ENCODE assay signal across 20 cellular contexts in genomic region chr5:130017173-130017572, GRCh38.
"Had no signal": no experiment of that assay in that cellular context is flagged by ENCODE, and none has a peak within 500 bp of the region (broad histone marks: within the 10 kb centered on the region; RNA-seq: fewer than 3 reads in every experiment).

No MANE protein-coding gene starts in this region.

- H3K9me3 ChIP-seq: ovary, vagina had no signal

- H3K36me3 ChIP-seq: gastroesophageal sphincter, ovary, vagina, WERI-Rb-1 had no signal

- H3K27ac ChIP-seq: gastroesophageal sphincter, ovary, skin epidermis, vagina, WERI-Rb-1 had no signal

- DNase-seq: activated CD4-positive, alpha-beta memory T cell treated with anti-CD3 and anti-CD28 coated beads, Interleukin-2, amount 10 ng/mL, durations not matched to agents 7 days and 5 days; activated CD4-positive, alpha-beta T cell treated with anti-CD3 and anti-CD28 coated beads for 1 hour; activated CD4-positive, alpha-beta T cell treated with anti-CD3 and anti-CD28 coated beads, Interleukin-2, amount 10 ng/mL, durations not matched to agents 7 days and 5 days; activated naive CD4-positive, alpha-beta T cell; activated T-cell treated with anti-CD3 and anti-CD28 coated beads, Interleukin-2, amount 50 U/mL, for 72 hours; effector CD8-positive, alpha-beta T cell; hippocampal formation; immature natural killer cell; natural killer cell; ovary; stimulated activated CD4-positive, alpha-beta T cell treated with anti-CD3 and anti-CD28 coated beads, Interleukin-12 subunit alpha, Interleukin-12 subunit beta, amount 100 ng/mL, for 4 hours; stimulated activated CD4-positive, alpha-beta T cell treated with anti-CD3 and anti-CD28 coated beads, Interleukin-4, amount 100 ng/mL, for 24 hours; T-helper 9 cell; WERI-Rb-1 had no signal

- H3K4me1 ChIP-seq: gastroesophageal sphincter, vagina had no signal

- ATAC-seq: activated naive CD4-positive, alpha-beta T cell treated with anti-CD3 and anti-CD28 coated beads, Interleukin-2, amount 50 U/mL, for 72 hours; activated T-cell treated with anti-CD3 and anti-CD28 coated beads, Interleukin-2, amount 50 U/mL, for 72 hours; gastroesophageal sphincter; natural killer cell; sciatic nerve; stimulated activated effector memory CD8-positive, alpha-beta T cell treated with anti-CD3 and anti-CD28 coated beads, Interleukin-12 subunit alpha, Interleukin-12 subunit beta, amount 100 ng/mL, for 72 hours had no signal

- H3K27me3 ChIP-seq: gastroesophageal sphincter, ovary, vagina had no signal

- H3K4me3 ChIP-seq: gastroesophageal sphincter, ovary, skin epidermis, vagina had no signal
